Comparison of ENCODE assay signal across 14 cellular contexts in the genomic region with DNA sequence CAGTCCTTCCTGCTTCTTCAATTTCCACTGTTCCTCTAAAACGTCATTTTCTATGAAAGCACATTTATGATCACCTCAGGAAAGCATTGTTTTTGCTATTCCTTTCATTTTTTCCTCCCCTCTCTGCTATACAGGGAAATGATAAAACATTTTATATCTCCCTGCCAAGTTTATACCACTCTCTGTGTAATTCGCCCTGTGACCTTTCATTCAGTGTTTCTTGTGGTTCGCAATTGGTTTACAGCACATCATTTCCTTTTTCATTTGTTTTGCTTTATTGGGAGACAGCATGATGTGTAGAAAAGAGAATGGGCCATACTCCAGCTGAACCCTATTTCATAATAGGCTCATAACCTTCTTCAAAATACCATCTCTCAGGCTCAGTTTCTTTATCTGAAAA.
DNase-seq lines count a peak whose midpoint lies in the region; ATAC-seq and TF ChIP-seq lines count a peak whose summit lies in the region.
"Had no signal": no experiment of that assay in that cellular context is flagged by ENCODE, and none has a peak within 500 bp of the region (broad histone marks: within the 10 kb centered on the region; RNA-seq: fewer than 3 reads in every experiment).

No MANE protein-coding gene starts in this region.

- peak; percentile 43 for DNase-seq in NCI-H1092 treated with DMSO at 0.1 percent for 48 hours (lab: John Stamatoyannopoulos, UW)
- no peak for DNase-seq in NCI-H1092 (lab: John Stamatoyannopoulos, UW)
- DNase-seq in adipocyte (ENCODE audit: low read depth) = no peak
- peak; percentile 43 for DNase-seq in fibroblast of villous mesenchyme (ENCODE audit: low read depth)
- peak; percentile 50 for DNase-seq in smooth muscle cell of the brain vasculature (ENCODE audit: low read depth, low spot score)
- DNase-seq in omental fat pad (ENCODE audit: low spot score) = no peak
- DNase-seq in SKM-1 treated with dmso at 0.1 percent for 144 hours (lab: John Stamatoyannopoulos, UW; ENCODE audit: unreplicated experiment) = no peak
- no peak for DNase-seq in SIG-M5 treated with dmso at 0.1 percent for 504 hours (lab: John Stamatoyannopoulos, UW; ENCODE audit: unreplicated experiment)
- DNase-seq: HCEC 1CT, kidney glomerular epithelial cell, MG63, NCI-H2107, right cardiac atrium had no signal

- H3K4me3 ChIP-seq in adipocyte (ENCODE audit: low read length) (peak overlapping the region; percentile 0), fibroblast of villous mesenchyme (ENCODE audit: low read depth, low read length) (no peak overlapping the region)
- H3K4me3 ChIP-seq: MG63 had no signal

- H3K9me3 ChIP-seq in adipocyte (ENCODE audit: control insufficient read depth, low read length) = no peaks in the 10 kb centered on the region
- H3K9me3 ChIP-seq: MG63 had no signal

- H3K4me1 ChIP-seq in adipocyte (ENCODE audit: control insufficient read depth, insufficient read depth, low read length) = peaks cover 22% of the 10 kb centered on the region

- ATAC-seq in omental fat pad (ENCODE audit: low FRiP score) = no peak
- ATAC-seq: WTC11 had no signal

- H3K27me3 ChIP-seq in adipocyte (replicated peaks; ENCODE audit: control insufficient read depth, insufficient read depth, low read length) = no peaks in the 10 kb centered on the region
- H3K27me3 ChIP-seq: MG63 had no signal

- H3K9ac ChIP-seq in adipocyte (ENCODE audit: low read length) = no peak overlapping the region

- H3K36me3 ChIP-seq in adipocyte (ENCODE audit: control insufficient read depth, insufficient read depth, low read length, severe bottlenecking) = no peaks in the 10 kb centered on the region
- H3K36me3 ChIP-seq: MG63 had no signal

- TF ChIP-seq CTCF in fibroblast of villous mesenchyme (IDR thresholded peaks at IDR 0.05; ENCODE audit: insufficient read depth, low read depth, low read length) = no peak
- TF ChIP-seq CTCF in omental fat pad (IDR thresholded peaks at IDR 0.05) = no peak

Comparison
In these comparisons a context has a peak if more than half of its experiments do, and no peak if none do; other contexts are left out.
1. DNase-seq: peak in NCI-H1092 treated with DMSO at 0.1 percent for 48 hours (single experiment), fibroblast of villous mesenchyme (single experiment) and smooth muscle cell of the brain vasculature (single experiment); none in NCI-H1092 (single experiment), adipocyte (single experiment), omental fat pad (single experiment), SKM-1 treated with dmso at 0.1 percent for 144 hours (single experiment) and SIG-M5 treated with dmso at 0.1 percent for 504 hours (single experiment).